In the genomic region with DNA sequence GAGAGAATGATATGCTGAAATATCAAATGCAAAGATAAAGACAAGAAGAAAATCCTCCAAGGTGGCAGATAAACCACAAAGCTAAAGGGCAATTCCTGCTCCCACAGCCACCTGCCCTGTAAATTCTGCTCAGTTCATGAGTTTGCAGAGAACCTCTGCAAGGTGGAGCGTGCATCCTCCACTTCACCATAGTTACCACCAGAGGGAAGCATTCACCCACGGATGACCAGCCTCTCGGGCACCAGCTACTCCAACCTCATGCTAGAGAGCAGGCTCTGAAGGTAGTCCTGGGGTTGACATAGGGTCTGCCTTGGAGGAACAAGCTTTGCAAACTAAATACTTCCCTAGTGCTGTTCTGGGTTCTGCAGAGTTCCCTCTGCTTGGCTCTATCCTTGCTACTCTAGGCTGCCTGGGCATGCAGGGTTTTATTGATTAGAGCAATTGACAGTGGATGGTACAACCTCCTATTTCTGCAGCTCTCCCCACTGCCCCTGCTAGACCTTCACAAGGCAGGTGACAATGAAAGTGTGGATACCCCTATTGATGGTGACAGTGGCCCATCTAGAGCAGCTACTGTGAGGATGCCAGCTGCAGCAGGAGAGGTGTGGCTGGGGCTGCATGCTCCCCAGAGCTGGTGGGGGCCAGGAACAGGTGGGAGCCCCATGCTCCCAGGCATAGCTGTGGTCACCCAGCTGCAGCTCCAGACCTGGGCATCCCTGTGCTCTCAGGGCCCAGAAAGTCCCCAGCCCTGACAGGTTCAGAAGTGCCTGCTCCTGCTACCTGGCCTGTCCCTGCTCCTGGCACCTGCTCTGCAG, we compare ENCODE assay signal across 9 cellular contexts. TPM values are rescaled to one million over a fixed set of nuclear protein-coding genes. Genes with fewer than 3 reads are reported as not detected.
A peak's percentile ranks its signal among the peaks of the same experiment; 100 is the strongest.
DNase-seq lines count a peak whose midpoint lies in the region; ATAC-seq and TF ChIP-seq lines count a peak whose summit lies in the region.
"Had no signal": no experiment of that assay in that cellular context is flagged by ENCODE, and none has a peak within 500 bp of the region (broad histone marks: within the 10 kb centered on the region; RNA-seq: fewer than 3 reads in every experiment).

No MANE protein-coding gene starts in this region.

- peaks cover 6% of the 10 kb centered on the region for H3K27me3 Mint-ChIP-seq in Caco-2 (ENCODE audit: insufficient read depth, unreplicated experiment)

- H3K27me3 ChIP-seq in Caco-2 (replicated peaks; ENCODE audit: control insufficient read depth, insufficient read depth, low read length), result no peaks in the 10 kb centered on the region
- H3K27me3 ChIP-seq in smooth muscle cell (ENCODE audit: low read depth), result peaks cover 7% of the 10 kb centered on the region

- no peaks in the 10 kb centered on the region for H3K4me1 Mint-ChIP-seq in Caco-2 (ENCODE audit: low read depth, unreplicated experiment)

- H3K9ac ChIP-seq in smooth muscle cell (ENCODE audit: low read depth), result no peak overlapping the region

- no peaks in the 10 kb centered on the region for H4K20me1 ChIP-seq in smooth muscle cell (ENCODE audit: low read depth)

- H3K36me3 Mint-ChIP-seq in Caco-2 (ENCODE audit: insufficient read depth, unreplicated experiment), result no peaks in the 10 kb centered on the region

- H3K4me2 ChIP-seq in smooth muscle cell, result no peak overlapping the region

- intact Hi-C loops in Caco-2 (cut with micrococcal nuclease; ENCODE audit: unreplicated experiment), result loop anchor here (1.0 to 5.0 kb wide), 6 partner anchors 45 to 269 kb away; no protein-coding TSS in a partner anchor

- ATAC-seq in GM19395 (IDR thresholded peaks at IDR 0.05; ENCODE audit: unreplicated experiment) (peak; percentile 77), HG02970 (IDR thresholded peaks at IDR 0.05; ENCODE audit: low FRiP score, unreplicated experiment) (no peak)

- H3K9me3 ChIP-seq in Caco-2, result no peaks in the 10 kb centered on the region
- no peaks in the 10 kb centered on the region for H3K9me3 ChIP-seq in smooth muscle cell (replicated peaks; ENCODE audit: low read depth)

- peak; percentile 76 to 79 for DNase-seq in Caco-2
- peak; percentile 57 for DNase-seq in KBM-7
- peak in 4 of 5 donors; percentile 44 to 56 (median 52) for DNase-seq in T-helper 1 cell
- peak; percentile 59 for DNase-seq in astrocyte of the hippocampus (ENCODE audit: low read depth, low spot score)
- DNase-seq in hippocampal formation (lab: John Stamatoyannopoulos, UW), result peak; percentile 48 to 61
- peak; percentile 9 for DNase-seq in smooth muscle cell (lab: John Stamatoyannopoulos, UW; ENCODE audit: unreplicated experiment)

- no peak overlapping the region for H2AFZ ChIP-seq in smooth muscle cell (ENCODE audit: low read depth)

- POLR2A ChIA-PET in Caco-2 (lab: Charles Lee), result no interaction called here

- H3K4me3 ChIP-seq in Caco-2 (ENCODE audit: low read depth, low read length) (no peak overlapping the region), smooth muscle cell (no peak overlapping the region)
- H3K4me3 ChIP-seq: SK-N-MC had no signal

- WGBS in smooth muscle cell (ENCODE audit: low lambda C conversion rate), result 4% methylated on average over 3 of the region's 3 CpGs

- no peak overlapping the region for H3K27ac Mint-ChIP-seq in Caco-2 (ENCODE audit: unreplicated experiment)

- H3K4me1 ChIP-seq in Caco-2 (no peaks in the 10 kb centered on the region), smooth muscle cell (ENCODE audit: low read depth) (no peaks in the 10 kb centered on the region)

- no peaks in the 10 kb centered on the region for H3F3A ChIP-seq in smooth muscle cell (ENCODE audit: low read depth)

- in situ Hi-C loops in KBM-7 (cut with MboI; ENCODE audit: low pct_unique_long_range_greater_than_20kb, low sequenced_read_pairs), result no loop called here

- no peak overlapping the region for H3K27ac ChIP-seq in smooth muscle cell (ENCODE audit: low read depth)
- H3K27ac ChIP-seq: SK-N-MC had no signal

- H3K79me2 ChIP-seq in smooth muscle cell (ENCODE audit: low read depth), result no peaks in the 10 kb centered on the region

- H3K9me3 Mint-ChIP-seq in Caco-2 (ENCODE audit: unreplicated experiment), result no peaks in the 10 kb centered on the region

- no peaks in the 10 kb centered on the region for H3K36me3 ChIP-seq in Caco-2 (ENCODE audit: control insufficient read depth, insufficient read depth, low read length)
- H3K36me3 ChIP-seq in smooth muscle cell (ENCODE audit: low read depth), result no peaks in the 10 kb centered on the region

- H3K4me3 Mint-ChIP-seq in Caco-2 (ENCODE audit: unreplicated experiment), result no peak overlapping the region

- BruUV-seq in Caco-2 (replicated peaks; lab: Mats Ljungman, UMichigan), result no TSS peak

- CTCF ChIA-PET in Caco-2 (lab: Charles Lee), result interaction anchor here (0.8 to 2.4 kb wide), 8 partner anchors 25 to 844 kb away, joined by 3 to 15 read pairs (median 4); no protein-coding TSS in a partner anchor

- TF ChIP-seq CTCF in Caco-2 (IDR thresholded peaks at IDR 0.05; ENCODE audit: insufficient read depth in 1 of 2, low read depth in 1 of 2, low read length in 1 of 2, severe bottlenecking in 1 of 2, unreplicated experiment in 1 of 2) (peak; percentile 83 to 90), smooth muscle cell (IDR thresholded peaks at IDR 0.05; ENCODE audit: borderline replicate concordance, insufficient read depth, poor library complexity, severe bottlenecking) (peak; percentile 85)

RNA-seq across cellular contexts. Expression of gene GGTLC1, which starts 51.1 kb away (rescaled TPM):
- 0.68 and 1.3 TPM in 2 replicates for total RNA-seq in Caco-2 (2022)
- not detected in 2 replicates for total RNA-seq in smooth muscle cell
- polyA plus RNA-seq in smooth muscle cell, result not detected in 2 replicates

RNA-seq across cellular contexts. Expression of gene CST5, which starts 58.0 kb away (rescaled TPM):
- not detected in 2 replicates for total RNA-seq in Caco-2 (2022)
- not detected in 2 replicates for total RNA-seq in smooth muscle cell
- not detected in 2 replicates for polyA plus RNA-seq in smooth muscle cell

Comparison
In these comparisons a context has a peak if more than half of its experiments do, and no peak if none do; other contexts are left out.
1. DNase-seq: peak in every context shown above with its lines; median percentile 78 in Caco-2; 59 in astrocyte of the hippocampus; 57 in KBM-7; 54 in hippocampal formation; 52 in T-helper 1 cell; 9 in smooth muscle cell.